In genomic region chr19:19554074-19555023, GRCh38 we compare ENCODE assay signal across 8 cellular contexts. TPM values are rescaled to one million over a fixed set of nuclear protein-coding genes. Genes with fewer than 3 reads are reported as not detected.
A peak's percentile ranks its signal among the peaks of the same experiment; 100 is the strongest.
DNase-seq lines count a peak whose midpoint lies in the region; ATAC-seq and TF ChIP-seq lines count a peak whose summit lies in the region.

No MANE protein-coding gene starts in this region.

- H3K36me3 ChIP-seq in neural progenitor cell (no peaks in the 10 kb centered on the region), upper lobe of right lung (no peaks in the 10 kb centered on the region)

- H3K9me3 ChIP-seq in neural progenitor cell (ENCODE audit: low read depth) (no peaks in the 10 kb centered on the region), upper lobe of right lung (no peaks in the 10 kb centered on the region)

- H2AFZ ChIP-seq in neural progenitor cell (replicated peaks), result peak overlapping the region; percentile 64

- DNase-seq in EL, result peak; percentile 54
- peak; percentile 70 for DNase-seq in NB4 (ENCODE audit: low read depth)
- DNase-seq in activated CD8-positive, alpha-beta T cell treated with anti-CD3 and anti-CD28 coated beads for 36 hours, result peak; percentile 76
- peak; percentile 42 for DNase-seq in epithelial cell of esophagus (ENCODE audit: low read depth)
- peak; percentile 85 for DNase-seq in neural progenitor cell (ENCODE audit: low spot score)
- DNase-seq in upper lobe of right lung, result peak; percentile 76

- TF ChIP-seq CTCF in NB4 (IDR thresholded peaks at IDR 0.05; ENCODE audit: low read depth, low read length) (peak; percentile 83), epithelial cell of esophagus (IDR thresholded peaks at IDR 0.05; ENCODE audit: insufficient read depth, low read depth, low read length, missing control alignments) (peak; percentile 61), neural progenitor cell (IDR thresholded peaks at IDR 0.05) (peak; percentile 85), upper lobe of right lung (IDR thresholded peaks at IDR 0.05) (peak; percentile 82)
- peak; percentile 94 for TF ChIP-seq CTCF in activated CD8-positive, alpha-beta T cell treated with anti-CD3 and anti-CD28 coated beads for 36 hours (IDR thresholded peaks at IDR 0.05)

- CTCF ChIA-PET in activated CD8-positive, alpha-beta T cell treated with anti-CD3 and anti-CD28 coated beads for 36 hours (lab: Charles Lee), result interaction anchor here (0.6 to 9.0 kb wide), 46 partner anchors 8 to 406 kb away, joined by 3 to 111 read pairs (median 4); partner anchors contain the start of genes CILP2, GMIP, LPAR2 and ZNF93

- peak; percentile 80 for ATAC-seq in activated CD8-positive, alpha-beta T cell treated with anti-CD3 and anti-CD28 coated beads for 36 hours
- peak; percentile 77 for ATAC-seq in upper lobe of right lung
- no peak for ATAC-seq in HG03045 (IDR thresholded peaks at IDR 0.05; ENCODE audit: unreplicated experiment)
- no peak for ATAC-seq in HG02981 (IDR thresholded peaks at IDR 0.05; ENCODE audit: unreplicated experiment)

- H3K4me1 Mint-ChIP-seq in activated CD8-positive, alpha-beta T cell treated with anti-CD3 and anti-CD28 coated beads for 36 hours (ENCODE audit: low read depth), result no peaks in the 10 kb centered on the region
- H3K4me1 Mint-ChIP-seq in neural progenitor cell, result peaks cover 4% of the 10 kb centered on the region

- H3K4me2 ChIP-seq in neural progenitor cell, result no peak overlapping the region

- H3K9me3 Mint-ChIP-seq in activated CD8-positive, alpha-beta T cell treated with anti-CD3 and anti-CD28 coated beads for 36 hours, result peaks cover 2% of the 10 kb centered on the region
- no peaks in the 10 kb centered on the region for H3K9me3 Mint-ChIP-seq in neural progenitor cell

- intact Hi-C loops in activated CD8-positive, alpha-beta T cell treated with anti-CD3 and anti-CD28 coated beads for 36 hours (cut with micrococcal nuclease), result no loop called here
- intact Hi-C loops in upper lobe of right lung (cut with DNase I), result no loop called here

- no peaks in the 10 kb centered on the region for H3K27me3 Mint-ChIP-seq in activated CD8-positive, alpha-beta T cell treated with anti-CD3 and anti-CD28 coated beads for 36 hours
- H3K27me3 Mint-ChIP-seq in neural progenitor cell (ENCODE audit: insufficient read depth, low read depth), result peaks cover 11% of the 10 kb centered on the region

- no peaks in the 10 kb centered on the region for H4K20me1 ChIP-seq in neural progenitor cell (ENCODE audit: low read depth)

- no peak overlapping the region for H3K9ac ChIP-seq in neural progenitor cell

- TF ChIP-seq POLR2A in NB4 (IDR thresholded peaks at IDR 0.05; ENCODE audit: extremely low read depth, insufficient read length), result no peak

- H3K27ac ChIP-seq in neural progenitor cell, result no peak overlapping the region
- H3K27ac ChIP-seq in upper lobe of right lung, result no peak overlapping the region

- no peak overlapping the region for H3K4me3 Mint-ChIP-seq in activated CD8-positive, alpha-beta T cell treated with anti-CD3 and anti-CD28 coated beads for 36 hours
- no peak overlapping the region for H3K4me3 Mint-ChIP-seq in neural progenitor cell

- H3K27me3 ChIP-seq in neural progenitor cell (no peaks in the 10 kb centered on the region), upper lobe of right lung (peaks cover 8% of the 10 kb centered on the region)

- H3K36me3 Mint-ChIP-seq in activated CD8-positive, alpha-beta T cell treated with anti-CD3 and anti-CD28 coated beads for 36 hours (ENCODE audit: low read depth), result no peaks in the 10 kb centered on the region
- peaks cover 4% of the 10 kb centered on the region for H3K36me3 Mint-ChIP-seq in neural progenitor cell

- POLR2A ChIA-PET in activated CD8-positive, alpha-beta T cell treated with anti-CD3 and anti-CD28 coated beads for 36 hours (lab: Charles Lee), result interaction anchor here (0.7 kb wide), 1 partner anchor 23 kb away, joined by 3 read pairs; no protein-coding TSS in a partner anchor

- no peaks in the 10 kb centered on the region for H3K79me2 ChIP-seq in neural progenitor cell (ENCODE audit: low read depth)

- H3K4me3 ChIP-seq in NB4 (ENCODE audit: low read depth, low read length) (no peak overlapping the region), epithelial cell of esophagus (ENCODE audit: low read length) (no peak overlapping the region), neural progenitor cell (no peak overlapping the region), upper lobe of right lung (no peak overlapping the region)

- peaks cover 12% of the 10 kb centered on the region for H3F3A ChIP-seq in neural progenitor cell (ENCODE audit: low read depth)

- H3K4me1 ChIP-seq in neural progenitor cell, result no peaks in the 10 kb centered on the region
- no peaks in the 10 kb centered on the region for H3K4me1 ChIP-seq in upper lobe of right lung

- H3K27ac Mint-ChIP-seq in activated CD8-positive, alpha-beta T cell treated with anti-CD3 and anti-CD28 coated beads for 36 hours, result no peak overlapping the region
- H3K27ac Mint-ChIP-seq in neural progenitor cell, result no peak overlapping the region

RNA-seq across cellular contexts. Expression of gene CILP2, which starts 16.3 kb away (rescaled TPM):
- total RNA-seq in activated CD8-positive, alpha-beta T cell treated with anti-CD3 and anti-CD28 coated beads for 36 hours, result under 1 TPM; 0.31 to 0.32 TPM
- 1.0 and 3.3 TPM in 2 replicates for total RNA-seq in neural progenitor cell (ENCODE audit: low replicate concordance)
- 0.41 TPM for total RNA-seq in upper lobe of right lung

RNA-seq across cellular contexts. Expression of gene YJEFN3, which starts 25.6 kb away (rescaled TPM):
- total RNA-seq in activated CD8-positive, alpha-beta T cell treated with anti-CD3 and anti-CD28 coated beads for 36 hours, result 1 to 10 TPM; 7.4 to 8.1 TPM
- total RNA-seq in neural progenitor cell (ENCODE audit: low replicate concordance) (2.6 and 5.1 TPM in 2 replicates), upper lobe of right lung (6.4 TPM)

RNA-seq across cellular contexts. Expression of gene NDUFA13, which starts 38.3 kb away (rescaled TPM):
- 100 to 1,000 TPM; 298 to 310 TPM for total RNA-seq in activated CD8-positive, alpha-beta T cell treated with anti-CD3 and anti-CD28 coated beads for 36 hours
- total RNA-seq in neural progenitor cell (ENCODE audit: low replicate concordance) (78.6 and 108 TPM in 2 replicates), upper lobe of right lung (207 TPM)

RNA-seq across cellular contexts. Expression of gene TSSK6, which starts 39.0 kb away (rescaled TPM):
- total RNA-seq in activated CD8-positive, alpha-beta T cell treated with anti-CD3 and anti-CD28 coated beads for 36 hours, result 1 to 10 TPM; 3.4 to 4.9 TPM
- total RNA-seq in neural progenitor cell (ENCODE audit: low replicate concordance), result 4.6 and 7.0 TPM in 2 replicates
- 1.8 TPM for total RNA-seq in upper lobe of right lung

Comparison
In these comparisons a context has a peak if more than half of its experiments do, and no peak if none do; other contexts are left out.
1. ATAC-seq: peak in activated CD8-positive, alpha-beta T cell treated with anti-CD3 and anti-CD28 coated beads for 36 hours (single experiment) and upper lobe of right lung (single experiment); none in HG03045 (single experiment) and HG02981 (single experiment).
2. Peak in every context shown above with its lines, with median percentiles within 50 percentile points of each other: DNase-seq and CTCF ChIP-seq.